In the genomic region with DNA sequence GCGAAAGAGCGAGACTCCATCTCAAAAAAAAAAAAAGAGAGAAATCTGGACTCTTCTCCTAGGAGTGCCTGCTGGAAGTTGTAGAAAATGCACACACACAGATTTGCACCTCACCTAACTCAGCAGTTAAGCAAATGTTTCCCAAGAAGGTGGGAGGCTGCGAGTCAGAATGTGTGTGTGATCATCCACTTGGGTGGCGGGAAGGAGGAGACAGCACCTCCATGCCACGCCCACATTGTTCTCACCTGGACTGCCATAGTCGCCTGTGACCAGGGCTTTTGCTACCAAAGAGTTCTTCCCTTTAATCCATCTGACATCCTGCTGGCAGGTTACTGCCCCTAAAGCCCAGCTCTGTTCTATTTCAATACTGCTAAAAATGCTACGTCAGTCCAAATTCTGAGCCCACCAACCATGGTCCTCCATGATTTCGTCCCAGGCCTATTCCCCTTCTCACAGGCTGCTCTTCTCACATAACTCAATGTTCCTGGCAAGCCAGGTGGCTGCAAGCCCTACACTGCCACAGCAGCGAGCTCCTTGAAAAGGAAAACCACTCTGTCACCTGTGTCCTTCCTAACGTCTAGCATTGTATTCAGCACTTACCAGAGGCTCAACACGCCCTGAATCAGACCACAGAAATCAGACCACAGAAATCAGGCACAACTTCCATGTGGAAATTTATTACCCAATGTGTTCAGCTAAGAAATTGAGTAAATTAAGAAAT, we compare ENCODE assay signal across 13 cellular contexts.
"Had no signal": no experiment of that assay in that cellular context is flagged by ENCODE, and none has a peak within 500 bp of the region (broad histone marks: within the 10 kb centered on the region; RNA-seq: fewer than 3 reads in every experiment).

No MANE protein-coding gene starts in this region.

- H3K36me3 ChIP-seq: lower lobe of right lung, right atrium auricular region, thyroid gland, vagina had no signal

- H3K9me3 ChIP-seq: lower lobe of right lung, right atrium auricular region, thyroid gland, vagina had no signal

- H3K27ac ChIP-seq: coronary artery, lower lobe of right lung, right atrium auricular region, vagina had no signal

- H3K4me3 ChIP-seq: coronary artery, lower lobe of right lung, right atrium auricular region, skin epidermis, thyroid gland, vagina had no signal

- DNase-seq: activated CD8-positive, alpha-beta memory T cell treated with anti-CD3 and anti-CD28 coated beads, Interleukin-2, amount 50 U/mL, for 4 hours; activated CD8-positive, alpha-beta T cell treated with anti-CD3 and anti-CD28 coated beads for 36 hours; activated naive CD8-positive, alpha-beta T cell treated with anti-CD3 and anti-CD28 coated beads, Interleukin-2, amount 10 ng/mL, durations not matched to agents 7 days and 5 days; aorta; effector CD4-positive, alpha-beta T cell; immature natural killer cell; lower lobe of right lung; naive thymus-derived CD4-positive, alpha-beta T cell; thyroid gland had no signal

- ATAC-seq: activated CD8-positive, alpha-beta T cell treated with anti-CD3 and anti-CD28 coated beads for 36 hours; lower lobe of right lung; naive thymus-derived CD4-positive, alpha-beta T cell had no signal

- H3K27me3 ChIP-seq: right atrium auricular region, thyroid gland, vagina had no signal
